Comparison of ENCODE assay signal across 1 cellular context in the genomic region with DNA sequence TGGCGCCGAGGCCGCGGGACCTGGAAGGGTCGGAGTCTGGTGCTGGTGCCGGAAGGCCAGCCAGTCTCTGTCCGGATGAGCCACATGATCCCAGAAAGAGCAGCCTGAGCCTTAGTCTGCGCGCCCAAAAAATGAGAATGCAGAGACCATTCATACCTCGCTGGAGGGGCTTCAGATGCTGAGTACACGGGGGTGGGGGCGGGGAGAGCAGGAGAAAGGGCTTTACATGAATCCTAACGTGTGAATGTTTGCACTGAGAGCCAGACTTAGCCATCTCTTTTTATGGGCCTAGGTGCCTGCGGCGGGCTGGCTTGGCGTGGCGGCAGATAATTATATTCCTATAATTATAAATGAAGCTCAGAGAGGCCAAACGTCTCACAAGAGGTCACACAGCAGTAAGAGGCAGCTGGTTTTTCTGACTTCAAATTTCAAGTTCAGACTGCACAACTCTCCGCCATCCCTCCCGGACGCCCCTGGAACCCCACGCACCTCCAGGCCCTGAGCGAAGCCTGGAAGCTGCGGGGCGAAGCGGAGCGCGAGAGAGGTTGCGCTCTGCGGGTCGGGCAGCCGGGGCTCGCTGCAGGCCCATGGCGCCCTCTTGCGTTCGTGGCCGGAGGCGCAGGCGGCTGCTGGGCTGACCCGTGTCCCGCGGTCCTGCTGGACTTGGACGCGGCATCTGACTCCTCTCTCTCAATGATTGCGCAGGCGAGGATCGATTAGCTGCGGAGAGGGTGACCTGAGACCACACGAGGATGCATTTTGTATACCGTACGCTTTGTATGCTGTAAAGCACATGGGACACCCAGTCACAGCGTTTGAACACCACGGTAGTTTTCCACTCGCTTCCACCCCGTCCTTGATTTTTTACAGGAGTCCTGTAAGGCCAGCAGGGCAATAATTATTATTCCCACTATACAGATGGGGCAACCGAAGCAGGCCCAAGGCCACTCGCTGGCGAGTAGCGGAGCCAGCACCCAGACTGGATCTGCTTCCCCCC.
TF ChIP-seq lines count a peak whose summit lies in the region.

No MANE protein-coding gene starts in this region.

TF ChIP-seq in HepG2, 621 proteins besides CTCF, POLR2A, EP300 and RAD21 (continued from another document):
- TF ChIP-seq ADNP (CRISPR knock-in tag; IDR thresholded peaks at IDR 0.05) (peak; percentile 58; the same call in 1 of the 2 replicates), NFE2L1 (CRISPR knock-in tag; IDR thresholded peaks at IDR 0.05; ENCODE audit: borderline replicate concordance) (no peak), ZNF564 (CRISPR knock-in tag; IDR thresholded peaks at IDR 0.05) (0 out of 2 replicates have a peak, but pooled peaks have one; percentile 33), YY1 (IDR thresholded peaks at IDR 0.05; ENCODE audit: insufficient read depth, insufficient replicate concordance, low read depth, low read length) (peak; percentile 32), MLLT10 (CRISPR knock-in tag; IDR thresholded peaks at IDR 0.05) (no peak), ZNF225 (CRISPR knock-in tag; IDR thresholded peaks at IDR 0.05) (no peak), ISX (CRISPR knock-in tag; conservative IDR thresholded peaks at IDR 0.05) (no peak), BRD4 (CRISPR knock-in tag; IDR thresholded peaks at IDR 0.05) (no peak), ZFAT (CRISPR knock-in tag; conservative IDR thresholded peaks at IDR 0.05) (no peak), ZBTB38 (CRISPR knock-in tag; IDR thresholded peaks at IDR 0.05) (no peak), SMC3 (IDR thresholded peaks at IDR 0.05; ENCODE audit: low read length) (peak; percentile 42; the same call in 1 of the 2 replicates), ZNF772 (CRISPR knock-in tag; IDR thresholded peaks at IDR 0.05) (no peak), CSRNP1 (CRISPR knock-in tag; IDR thresholded peaks at IDR 0.05) (peak; percentile 35; the same call in 1 of the 2 replicates), ZNF616 (CRISPR knock-in tag; IDR thresholded peaks at IDR 0.05; ENCODE audit: low read depth) (no peak), ZNF569 (CRISPR knock-in tag; IDR thresholded peaks at IDR 0.05; ENCODE audit: borderline replicate concordance) (no peak), GATAD2A (CRISPR knock-in tag; IDR thresholded peaks at IDR 0.05) (peak; percentile 25; the same call in 1 of the 2 replicates), ZNF235 (CRISPR knock-in tag; IDR thresholded peaks at IDR 0.05; ENCODE audit: borderline replicate concordance) (0 out of 2 replicates have a peak, but pooled peaks have one; percentile 43), KDM2A (CRISPR knock-in tag; IDR thresholded peaks at IDR 0.05; ENCODE audit: borderline replicate concordance, low read depth) (peak; percentile 77), ZNF605 (CRISPR knock-in tag; IDR thresholded peaks at IDR 0.05) (0 out of 2 replicates have a peak, but pooled peaks have one; percentile 29), MYPOP (CRISPR knock-in tag; IDR thresholded peaks at IDR 0.05) (peak; percentile 79; the same call in 1 of the 2 replicates), ZNF512B (CRISPR knock-in tag; IDR thresholded peaks at IDR 0.05; ENCODE audit: borderline replicate concordance) (peak; percentile 72; the same call in 1 of the 2 replicates), ZNF33A (CRISPR knock-in tag; IDR thresholded peaks at IDR 0.05; ENCODE audit: borderline replicate concordance) (no peak), PHF5A (CRISPR knock-in tag; IDR thresholded peaks at IDR 0.05; ENCODE audit: low read depth, unreplicated experiment) (no peak), BHLHE40 (IDR thresholded peaks at IDR 0.05; ENCODE audit: low read length) (0 out of 2 replicates have a peak, but pooled peaks have one; percentile 32)
- TF ChIP-seq, protein P1, sequence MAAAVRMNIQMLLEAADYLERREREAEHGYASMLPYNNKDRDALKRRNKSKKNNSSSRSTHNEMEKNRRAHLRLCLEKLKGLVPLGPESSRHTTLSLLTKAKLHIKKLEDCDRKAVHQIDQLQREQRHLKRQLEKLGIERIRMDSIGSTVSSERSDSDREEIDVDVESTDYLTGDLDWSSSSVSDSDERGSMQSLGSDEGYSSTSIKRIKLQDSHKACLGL (CRISPR knock-in tag; IDR thresholded peaks at IDR 0.05), result peak; percentile 16; the same call in 1 of the 2 replicates
- TF ChIP-seq, protein P2, sequence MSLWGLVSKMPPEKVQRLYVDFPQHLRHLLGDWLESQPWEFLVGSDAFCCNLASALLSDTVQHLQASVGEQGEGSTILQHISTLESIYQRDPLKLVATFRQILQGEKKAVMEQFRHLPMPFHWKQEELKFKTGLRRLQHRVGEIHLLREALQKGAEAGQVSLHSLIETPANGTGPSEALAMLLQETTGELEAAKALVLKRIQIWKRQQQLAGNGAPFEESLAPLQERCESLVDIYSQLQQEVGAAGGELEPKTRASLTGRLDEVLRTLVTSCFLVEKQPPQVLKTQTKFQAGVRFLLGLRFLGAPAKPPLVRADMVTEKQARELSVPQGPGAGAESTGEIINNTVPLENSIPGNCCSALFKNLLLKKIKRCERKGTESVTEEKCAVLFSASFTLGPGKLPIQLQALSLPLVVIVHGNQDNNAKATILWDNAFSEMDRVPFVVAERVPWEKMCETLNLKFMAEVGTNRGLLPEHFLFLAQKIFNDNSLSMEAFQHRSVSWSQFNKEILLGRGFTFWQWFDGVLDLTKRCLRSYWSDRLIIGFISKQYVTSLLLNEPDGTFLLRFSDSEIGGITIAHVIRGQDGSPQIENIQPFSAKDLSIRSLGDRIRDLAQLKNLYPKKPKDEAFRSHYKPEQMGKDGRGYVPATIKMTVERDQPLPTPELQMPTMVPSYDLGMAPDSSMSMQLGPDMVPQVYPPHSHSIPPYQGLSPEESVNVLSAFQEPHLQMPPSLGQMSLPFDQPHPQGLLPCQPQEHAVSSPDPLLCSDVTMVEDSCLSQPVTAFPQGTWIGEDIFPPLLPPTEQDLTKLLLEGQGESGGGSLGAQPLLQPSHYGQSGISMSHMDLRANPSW (CRISPR knock-in tag; IDR thresholded peaks at IDR 0.05; ENCODE audit: borderline replicate concordance), result no peak
- TF ChIP-seq, protein P3, sequence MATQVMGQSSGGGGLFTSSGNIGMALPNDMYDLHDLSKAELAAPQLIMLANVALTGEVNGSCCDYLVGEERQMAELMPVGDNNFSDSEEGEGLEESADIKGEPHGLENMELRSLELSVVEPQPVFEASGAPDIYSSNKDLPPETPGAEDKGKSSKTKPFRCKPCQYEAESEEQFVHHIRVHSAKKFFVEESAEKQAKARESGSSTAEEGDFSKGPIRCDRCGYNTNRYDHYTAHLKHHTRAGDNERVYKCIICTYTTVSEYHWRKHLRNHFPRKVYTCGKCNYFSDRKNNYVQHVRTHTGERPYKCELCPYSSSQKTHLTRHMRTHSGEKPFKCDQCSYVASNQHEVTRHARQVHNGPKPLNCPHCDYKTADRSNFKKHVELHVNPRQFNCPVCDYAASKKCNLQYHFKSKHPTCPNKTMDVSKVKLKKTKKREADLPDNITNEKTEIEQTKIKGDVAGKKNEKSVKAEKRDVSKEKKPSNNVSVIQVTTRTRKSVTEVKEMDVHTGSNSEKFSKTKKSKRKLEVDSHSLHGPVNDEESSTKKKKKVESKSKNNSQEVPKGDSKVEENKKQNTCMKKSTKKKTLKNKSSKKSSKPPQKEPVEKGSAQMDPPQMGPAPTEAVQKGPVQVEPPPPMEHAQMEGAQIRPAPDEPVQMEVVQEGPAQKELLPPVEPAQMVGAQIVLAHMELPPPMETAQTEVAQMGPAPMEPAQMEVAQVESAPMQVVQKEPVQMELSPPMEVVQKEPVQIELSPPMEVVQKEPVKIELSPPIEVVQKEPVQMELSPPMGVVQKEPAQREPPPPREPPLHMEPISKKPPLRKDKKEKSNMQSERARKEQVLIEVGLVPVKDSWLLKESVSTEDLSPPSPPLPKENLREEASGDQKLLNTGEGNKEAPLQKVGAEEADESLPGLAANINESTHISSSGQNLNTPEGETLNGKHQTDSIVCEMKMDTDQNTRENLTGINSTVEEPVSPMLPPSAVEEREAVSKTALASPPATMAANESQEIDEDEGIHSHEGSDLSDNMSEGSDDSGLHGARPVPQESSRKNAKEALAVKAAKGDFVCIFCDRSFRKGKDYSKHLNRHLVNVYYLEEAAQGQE (IDR thresholded peaks at IDR 0.05; ENCODE audit: borderline replicate concordance in 1 of 2, low read depth in 1 of 2, low read length in 2 of 2), result no peak
